In genomic region chr17:81482673-81483072, GRCh38 we compare ENCODE assay signal across 18 cellular contexts. TPM values are rescaled to one million over a fixed set of nuclear protein-coding genes. Genes with fewer than 3 reads are reported as not detected.
DNase-seq lines count a peak whose midpoint lies in the region; ATAC-seq, FAIRE-seq and TF ChIP-seq lines count a peak whose summit lies in the region.
"Had no signal": no experiment of that assay in that cellular context is flagged by ENCODE, and none has a peak within 500 bp of the region (broad histone marks: within the 10 kb centered on the region; RNA-seq: fewer than 3 reads in every experiment).

No MANE protein-coding gene starts in this region.

- FAIRE-seq in H1 (lab: Jason Lieb, UNC) = no peak
- FAIRE-seq: A204.1, bronchial epithelial cell, K562 had no signal

- H3K27me3 ChIP-seq in H1 (replicated peaks in 1 of 4; ENCODE audit: control insufficient read depth in 3 of 4, extremely low read depth in 1 of 4, insufficient read depth in 3 of 4, low read length in 3 of 4) (peaks cover 18 to 51% (median 48%) of the 10 kb centered on the region in 4 experiments), PC-3 (ENCODE audit: low read length) (no peaks in the 10 kb centered on the region)

- no peak overlapping the region for H2BK20ac ChIP-seq in H1 (ENCODE audit: low read length)

- peaks cover 0 to 5% of the 10 kb centered on the region in 2 experiments; a peak in 1 of 4 replicates for H3K9me3 ChIP-seq in H1 (ENCODE audit: insufficient read depth in 2 of 2, low read depth in 1 of 2, low read length in 1 of 2)
- no peaks in the 10 kb centered on the region for H3K9me3 ChIP-seq in PC-3 (ENCODE audit: low read length)

- intact Hi-C loops in sciatic nerve (cut with DNase I) = loop anchor here (5.0 kb wide), 1 partner anchor 190 kb away; no protein-coding TSS in a partner anchor
- intact Hi-C loops in PC-3 (cut with micrococcal nuclease) = no loop called here

- H3K23me2 ChIP-seq in H1 (ENCODE audit: low read depth, low read length) = peaks cover 9% of the 10 kb centered on the region; the same call in 1 of the 2 replicates

- no peak for TF ChIP-seq POLR2A in H1 (IDR thresholded peaks at IDR 0.05; ENCODE audit: control extremely low read depth in 1 of 2, low read depth in 2 of 2, low read length in 2 of 2)

- no peak overlapping the region for H2AK5ac ChIP-seq in H1 (ENCODE audit: low read depth, low read length)

- DNase-seq in NCI-H2107 treated with DMSO at 0.1 percent for 48 hours (lab: John Stamatoyannopoulos, UW; ENCODE audit: unreplicated experiment) (peak; percentile 36), NCI-H2107 (lab: John Stamatoyannopoulos, UW) (no peak), NCI-H1694 treated with DMSO at 0.1 percent for 48 hours (lab: John Stamatoyannopoulos, UW) (peak; percentile 28), H1 (ENCODE audit: low read depth in 1 of 2, low spot score in 2 of 2) (no peak), sciatic nerve (ENCODE audit: low spot score) (no peak), iPS-NIHi11 (ENCODE audit: low spot score) (no peak), PC-3 (no peak)
- DNase-seq: activated CD4-positive, alpha-beta T cell treated with anti-CD3 and anti-CD28 coated beads, Interleukin-2, amount 50 U/mL, for 1 hour; DMS79; nucleus accumbens; PC-9; trophoblast cell had no signal

- no TSS peak for BruUV-seq in PC-3 (replicated peaks; lab: Mats Ljungman, UMichigan)

- H2BK15ac ChIP-seq in H1 (ENCODE audit: low read length) = no peak overlapping the region

- TF ChIP-seq RAD21 in H1 (IDR thresholded peaks at IDR 0.05 in 1 of 2, conservative IDR thresholded peaks at IDR 0.05 in 1 of 2; ENCODE audit: low read depth in 2 of 2, low read length in 2 of 2) = no peak

- no peak overlapping the region for H3K23ac ChIP-seq in H1 (ENCODE audit: insufficient read length)

- WGBS in H1 (ENCODE audit: extremely low coverage in 1 of 2, insufficient coverage in 1 of 2, insufficient read length in 1 of 2, insufficient replicate concordance in 2 of 2, low coverage in 1 of 2, low lambda C conversion rate in 2 of 2, missing lambda C conversion rate in 1 of 2), 2 experiments = 88% methylated on average over 7 of the region's 11 CpGs; no CpG with 5 or more reads in 1 of the 2 experiments

- no peak overlapping the region for H3K9ac ChIP-seq in H1 (replicated peaks in 1 of 4; ENCODE audit: extremely low read depth in 1 of 4, low read depth in 3 of 4, low read length in 3 of 4)
- no peak overlapping the region for H3K9ac ChIP-seq in PC-3 (ENCODE audit: low read length)

- CTCF ChIA-PET in H1 (lab: Charles Lee; ENCODE audit: partially characterized antibody) = interaction anchor here (1.0 to 5.4 kb wide), 10 partner anchors 10 to 228 kb away, joined by 3 to 50 read pairs (median 6); no protein-coding TSS in a partner anchor
- CTCF ChIA-PET in PC-3 (lab: Charles Lee) = no interaction called here

- no peaks in the 10 kb centered on the region for H3F3A ChIP-seq in PC-3 (ENCODE audit: low read length, unreplicated experiment)

- H3K36me3 ChIP-seq in H1 (ENCODE audit: control insufficient read depth in 2 of 4, insufficient read depth in 4 of 4, low read length in 3 of 4) (no peaks in the 10 kb centered on the region), PC-3 (ENCODE audit: low read depth, low read length) (no peaks in the 10 kb centered on the region)

- H3K4me1 ChIP-seq in H1 (replicated peaks in 1 of 4; ENCODE audit: control insufficient read depth in 3 of 4, insufficient read depth in 4 of 4, low read length in 3 of 4) = peaks cover 0 to 17% (median 8%) of the 10 kb centered on the region in 4 experiments; a peak in 4 of 7 replicates
- peaks cover 8% of the 10 kb centered on the region for H3K4me1 ChIP-seq in PC-3 (ENCODE audit: insufficient read depth, low read length)

- H3K14ac ChIP-seq in H1 (ENCODE audit: insufficient read length) = no peak overlapping the region

- no peak overlapping the region for H4K91ac ChIP-seq in H1 (replicated peaks; ENCODE audit: insufficient read length, low read length)

- no peaks in the 10 kb centered on the region for H3K79me1 ChIP-seq in H1 (ENCODE audit: low read depth, low read length)

- H3K4me2 ChIP-seq in H1 (ENCODE audit: insufficient read depth in 1 of 2, low read depth in 2 of 2, low read length in 2 of 2) (no peak overlapping the region; a peak in 1 of 4 replicates), PC-3 (ENCODE audit: low read length) (no peak overlapping the region)
- H3K4me2 ChIP-seq: PC-9 had no signal

- no peak overlapping the region for H3K4me3 ChIP-seq in H1 (ENCODE audit: extremely low read depth in 1 of 4, insufficient read depth in 2 of 4, low read depth in 3 of 4, low read length in 4 of 4)
- no peak overlapping the region for H3K4me3 ChIP-seq in PC-3 (ENCODE audit: low read length)
- H3K4me3 ChIP-seq: K562, PC-9 had no signal

- no peak overlapping the region for H3K4ac ChIP-seq in H1 (replicated peaks; ENCODE audit: insufficient read length, low read depth, low read length)

- H2BK5ac ChIP-seq in H1 (ENCODE audit: low read depth, low read length) = no peak overlapping the region

- H3K79me2 ChIP-seq in H1 (ENCODE audit: control insufficient read depth in 1 of 2, insufficient read depth in 2 of 2, low read length in 2 of 2) (no peaks in the 10 kb centered on the region), PC-3 (ENCODE audit: low read length) (no peaks in the 10 kb centered on the region)

- H4K8ac ChIP-seq in H1 (ENCODE audit: extremely low read depth, insufficient read depth, low read length) = no peak overlapping the region; the same call in 1 of the 2 replicates

- no peak overlapping the region for H3K56ac ChIP-seq in H1 (replicated peaks; ENCODE audit: insufficient read length, low read depth, low read length)

- H4K5ac ChIP-seq in H1 (ENCODE audit: insufficient read length, low read depth, low read length) = no peak overlapping the region

- no peak for TF ChIP-seq EP300 in H1 (IDR thresholded peaks at IDR 0.05; ENCODE audit: borderline replicate concordance in 1 of 2, low read depth in 2 of 2, low read length in 2 of 2)

- H4K20me1 ChIP-seq in H1 (replicated peaks in 1 of 2; ENCODE audit: control insufficient read depth in 1 of 2, insufficient read depth in 2 of 2, low read length in 2 of 2) (no peaks in the 10 kb centered on the region), PC-3 (ENCODE audit: low read length) (no peaks in the 10 kb centered on the region)

- no peaks in the 10 kb centered on the region for H3K9me2 ChIP-seq in PC-3 (replicated peaks; ENCODE audit: low read length)

- H2AFZ ChIP-seq in H1 (ENCODE audit: low read length) = no peak overlapping the region
- no peak overlapping the region for H2AFZ ChIP-seq in PC-3 (ENCODE audit: low read length)
- H2AFZ ChIP-seq: PC-9 had no signal

- POLR2A ChIA-PET in H1 (lab: Charles Lee; ENCODE audit: partially characterized antibody) (interaction anchor here (1.5 to 35.8 kb wide), 3 partner anchors 8 to 33 kb away, joined by 4 to 1004 read pairs (median 7); partner anchors contain the start of genes ACTG1 and FSCN2), PC-3 (lab: Charles Lee; ENCODE audit: unreplicated experiment) (no interaction called here)

- H3K27ac ChIP-seq in H1 (ENCODE audit: low read depth, low read length) = no peak overlapping the region
- H3K27ac ChIP-seq in PC-3 (ENCODE audit: low read length) = no peak overlapping the region
- H3K27ac ChIP-seq: PC-9 had no signal

- H2BK12ac ChIP-seq in H1 (ENCODE audit: low read depth, low read length) = 0 out of 2 replicates have a peak overlapping the region, but pooled peaks have one; percentile 14

- ATAC-seq in sciatic nerve (peak; percentile 1), PC-3 (no peak), GM21447 (IDR thresholded peaks at IDR 0.05; ENCODE audit: unreplicated experiment) (no peak)
- ATAC-seq: K562, left colon, T-cell had no signal

- H2BK120ac ChIP-seq in H1 (replicated peaks; ENCODE audit: low read depth, low read length) = no peak overlapping the region

- no peak for TF ChIP-seq CTCF in H1 (IDR thresholded peaks at IDR 0.05; ENCODE audit: control extremely low read depth in 1 of 3, insufficient read depth in 1 of 3, low read depth in 1 of 3, low read length in 3 of 3)
- no peak for TF ChIP-seq CTCF in PC-3 (conservative IDR thresholded peaks at IDR 0.05; ENCODE audit: low read depth, low read length)

- no peak overlapping the region for H3K18ac ChIP-seq in H1 (ENCODE audit: extremely low read depth, low read length)

TF ChIP-seq in H1, 55 proteins besides CTCF, POLR2A, EP300 and RAD21:
- TF ChIP-seq CREB1 (IDR thresholded peaks at IDR 0.05) (no peak), RFX5 (IDR thresholded peaks at IDR 0.05; ENCODE audit: borderline replicate concordance, low read depth, low read length) (no peak)

RNA-seq across cellular contexts. Expression of gene ACTG1, which starts 29.9 kb away (rescaled TPM):
- total RNA-seq in H1 (2021; fragmentation: NEBNext Ultra II Directional; extraction: Animal tissue kit (Norgen Biotek cat#: 25700)) = 3,535 and 3,691 TPM in 2 replicates
- 5,010 and 7,420 TPM in 2 replicates for polyA plus RNA-seq in H1 (2011; rRNA removed)
- polyA plus RNA-seq in H1 (2011; cell fraction: cytosol; rRNA removed) = 3,868 TPM
- 4,694 TPM for polyA plus RNA-seq in H1 (2011; cell fraction: nucleus; rRNA removed)
- 3,170 to 3,474 TPM (median 3,377 TPM) in 4 replicates for polyA plus RNA-seq in H1 (2012, experiment 1 of 2)
- 3,649 TPM for polyA plus RNA-seq in H1 (2012, experiment 2 of 2)
- 4,243 TPM for polyA plus RNA-seq in H1 (2013, experiment 1 of 2)
- 4,284 TPM for polyA plus RNA-seq in H1 (2013, experiment 2 of 2)
- polyA minus RNA-seq in H1 (2011; rRNA and poly(A)+ RNA removed) = 1,111 and 1,306 TPM in 2 replicates
- polyA minus RNA-seq in H1 (2011; cell fraction: cytosol; rRNA and poly(A)+ RNA removed) = 1,521 TPM
- polyA minus RNA-seq in H1 (2011; cell fraction: nucleus; rRNA and poly(A)+ RNA removed) = 1,666 TPM
- total RNA-seq in sciatic nerve (2,552 TPM), PC-3 (2014; rRNA removed) (4,503 and 4,798 TPM in 2 replicates)

RNA-seq across cellular contexts. Expression of gene FSCN2, which starts 45.5 kb away (rescaled TPM):
- total RNA-seq in H1 (2021; fragmentation: NEBNext Ultra II Directional; extraction: Animal tissue kit (Norgen Biotek cat#: 25700)) = 0.30 TPM in 1 of 2 replicates, not detected in the other
- 0.18 and 0.44 TPM in 2 replicates for polyA plus RNA-seq in H1 (2011; rRNA removed)
- polyA plus RNA-seq in H1 (2011; cell fraction: cytosol; rRNA removed) = 0.14 TPM
- polyA plus RNA-seq in H1 (2011; cell fraction: nucleus; rRNA removed) = 0.88 TPM
- polyA plus RNA-seq in H1 (2012, experiment 1 of 2) = 0.12 to 0.43 TPM (median 0.30 TPM) in 4 replicates
- 0.28 TPM for polyA plus RNA-seq in H1 (2012, experiment 2 of 2)
- polyA plus RNA-seq in H1 (2013, experiment 1 of 2) = not detected
- polyA plus RNA-seq in H1 (2013, experiment 2 of 2) = 0.07 TPM
- polyA minus RNA-seq in H1 (2011; rRNA and poly(A)+ RNA removed) = 0.09 and 0.10 TPM in 2 replicates
- not detected for polyA minus RNA-seq in H1 (2011; cell fraction: cytosol; rRNA and poly(A)+ RNA removed)
- 0.90 TPM for polyA minus RNA-seq in H1 (2011; cell fraction: nucleus; rRNA and poly(A)+ RNA removed)
- 1.6 TPM for total RNA-seq in sciatic nerve
- 0.87 and 2.4 TPM in 2 replicates for total RNA-seq in PC-3 (2014; rRNA removed)
- total RNA-seq: K562 had no signal

Comparison
In these comparisons a context has a peak if more than half of its experiments do, and no peak if none do; other contexts are left out.
1. DNase-seq: peak in NCI-H2107 treated with DMSO at 0.1 percent for 48 hours (single experiment) and NCI-H1694 treated with DMSO at 0.1 percent for 48 hours (single experiment); none in NCI-H2107 (single experiment), H1 (0 of 2), sciatic nerve (single experiment), iPS-NIHi11 (single experiment) and PC-3 (single experiment).